Comparison of ENCODE assay signal across 1 cellular context in genomic region chr5:160887780-160888179, GRCh38.
TF ChIP-seq lines count a peak whose summit lies in the region.

No MANE protein-coding gene starts in this region.

TF ChIP-seq in HepG2, 621 proteins besides CTCF, POLR2A, EP300 and RAD21 (continued from another document and continues in another):
- TF ChIP-seq MYPOP (CRISPR knock-in tag; IDR thresholded peaks at IDR 0.05) (no peak; the same call in 1 of the 2 replicates), ZBTB8A (CRISPR knock-in tag; IDR thresholded peaks at IDR 0.05; ENCODE audit: borderline replicate concordance, low read depth) (no peak), ISX (CRISPR knock-in tag; conservative IDR thresholded peaks at IDR 0.05) (no peak), IRF1 (CRISPR knock-in tag; IDR thresholded peaks at IDR 0.05; ENCODE audit: low read depth) (no peak), ZSCAN12 (CRISPR knock-in tag; IDR thresholded peaks at IDR 0.05) (no peak), ZBTB3 (CRISPR knock-in tag; IDR thresholded peaks at IDR 0.05; ENCODE audit: borderline replicate concordance, low read depth) (no peak), FOXO4 (CRISPR knock-in tag; conservative IDR thresholded peaks at IDR 0.05) (no peak), GATAD2A (CRISPR knock-in tag; IDR thresholded peaks at IDR 0.05) (peak; percentile 89), SATB2 (CRISPR knock-in tag; IDR thresholded peaks at IDR 0.05) (no peak), RFX5 (IDR thresholded peaks at IDR 0.05; ENCODE audit: low read depth, low read length) (no peak), AHDC1 (CRISPR knock-in tag; IDR thresholded peaks at IDR 0.05; ENCODE audit: borderline replicate concordance) (no peak), ZNF597 (CRISPR knock-in tag; IDR thresholded peaks at IDR 0.05) (no peak), FOXJ3 (CRISPR knock-in tag; IDR thresholded peaks at IDR 0.05; ENCODE audit: borderline replicate concordance) (peak; percentile 91; the same call in 1 of the 2 replicates), CBFB (CRISPR knock-in tag; IDR thresholded peaks at IDR 0.05) (no peak), ZFAT (CRISPR knock-in tag; conservative IDR thresholded peaks at IDR 0.05) (no peak), PCBP1 (IDR thresholded peaks at IDR 0.05; ENCODE audit: borderline replicate concordance, low read depth, low read length) (no peak), HCFC1 (IDR thresholded peaks at IDR 0.05; ENCODE audit: low read depth, low read length) (no peak), NFIC (IDR thresholded peaks at IDR 0.05; ENCODE audit: low read length) (peak; percentile 63; the same call in 1 of the 2 replicates), PHF21A (CRISPR knock-in tag; IDR thresholded peaks at IDR 0.05) (peak; percentile 78), TCF7L2 (IDR thresholded peaks at IDR 0.05; ENCODE audit: low read depth, low read length) (no peak; the same call in 1 of the 2 replicates), ZNF772 (CRISPR knock-in tag; IDR thresholded peaks at IDR 0.05) (no peak), LCORL (IDR thresholded peaks at IDR 0.05) (no peak; the same call in 1 of the 2 replicates), LCORL (CRISPR knock-in tag; IDR thresholded peaks at IDR 0.05) (no peak), MIER2 (CRISPR knock-in tag; IDR thresholded peaks at IDR 0.05) (peak; percentile 38; the same call in 1 of the 2 replicates), MXI1 (IDR thresholded peaks at IDR 0.05; ENCODE audit: borderline replicate concordance, low read depth, low read length) (0 out of 3 replicates have a peak, but pooled peaks have one; percentile 13), ARID4A (CRISPR knock-in tag; IDR thresholded peaks at IDR 0.05; ENCODE audit: borderline replicate concordance) (no peak), FLYWCH1 (CRISPR knock-in tag; IDR thresholded peaks at IDR 0.05) (no peak), RELA (CRISPR knock-in tag; IDR thresholded peaks at IDR 0.05) (no peak), SALL2 (CRISPR knock-in tag; IDR thresholded peaks at IDR 0.05) (peak; percentile 58; the same call in 1 of the 2 replicates), AGO1 (IDR thresholded peaks at IDR 0.05; ENCODE audit: low read depth, low read length, poor library complexity, severe bottlenecking) (no peak), TIGD3 (CRISPR knock-in tag; IDR thresholded peaks at IDR 0.05; ENCODE audit: borderline replicate concordance) (no peak), HNF4G (IDR thresholded peaks at IDR 0.05; ENCODE audit: borderline replicate concordance, low read depth, low read length) (peak; percentile 9; the same call in 1 of the 2 replicates), HNF4G (CRISPR knock-in tag; IDR thresholded peaks at IDR 0.05; ENCODE audit: borderline replicate concordance, low read depth) (no peak), SALL1 (CRISPR knock-in tag; IDR thresholded peaks at IDR 0.05) (peak; percentile 64; the same call in 1 of the 2 replicates), SIX1 (CRISPR knock-in tag; IDR thresholded peaks at IDR 0.05; ENCODE audit: borderline replicate concordance) (no peak), FOXP1 (IDR thresholded peaks at IDR 0.05) (no peak), FOXP1 (CRISPR knock-in tag; IDR thresholded peaks at IDR 0.05) (peak; percentile 60; the same call in 1 of the 2 replicates), HNRNPK (IDR thresholded peaks at IDR 0.05; ENCODE audit: low read depth, low read length, poor library complexity, severe bottlenecking) (no peak), MAFF (IDR thresholded peaks at IDR 0.05; ENCODE audit: low read depth, low read length) (no peak), ZNF367 (CRISPR knock-in tag; IDR thresholded peaks at IDR 0.05; ENCODE audit: borderline replicate concordance) (no peak), BRCA1 (CRISPR knock-in tag; IDR thresholded peaks at IDR 0.05) (no peak), FOXA1 (IDR thresholded peaks at IDR 0.05) (no peak), FOXA1 (CRISPR knock-in tag; IDR thresholded peaks at IDR 0.05) (peak; percentile 91), ELF4 (CRISPR knock-in tag; IDR thresholded peaks at IDR 0.05; ENCODE audit: borderline replicate concordance) (no peak), ZNF687 (CRISPR knock-in tag; IDR thresholded peaks at IDR 0.05) (no peak), HIVEP1 (CRISPR knock-in tag; IDR thresholded peaks at IDR 0.05) (no peak), TBX2 (CRISPR knock-in tag; IDR thresholded peaks at IDR 0.05; ENCODE audit: borderline replicate concordance) (0 out of 2 replicates have a peak, but pooled peaks have one; percentile 19), ZNF207 (IDR thresholded peaks at IDR 0.05; ENCODE audit: borderline replicate concordance) (no peak)
